Comparison of ENCODE assay signal across 8 cellular contexts in the genomic region with DNA sequence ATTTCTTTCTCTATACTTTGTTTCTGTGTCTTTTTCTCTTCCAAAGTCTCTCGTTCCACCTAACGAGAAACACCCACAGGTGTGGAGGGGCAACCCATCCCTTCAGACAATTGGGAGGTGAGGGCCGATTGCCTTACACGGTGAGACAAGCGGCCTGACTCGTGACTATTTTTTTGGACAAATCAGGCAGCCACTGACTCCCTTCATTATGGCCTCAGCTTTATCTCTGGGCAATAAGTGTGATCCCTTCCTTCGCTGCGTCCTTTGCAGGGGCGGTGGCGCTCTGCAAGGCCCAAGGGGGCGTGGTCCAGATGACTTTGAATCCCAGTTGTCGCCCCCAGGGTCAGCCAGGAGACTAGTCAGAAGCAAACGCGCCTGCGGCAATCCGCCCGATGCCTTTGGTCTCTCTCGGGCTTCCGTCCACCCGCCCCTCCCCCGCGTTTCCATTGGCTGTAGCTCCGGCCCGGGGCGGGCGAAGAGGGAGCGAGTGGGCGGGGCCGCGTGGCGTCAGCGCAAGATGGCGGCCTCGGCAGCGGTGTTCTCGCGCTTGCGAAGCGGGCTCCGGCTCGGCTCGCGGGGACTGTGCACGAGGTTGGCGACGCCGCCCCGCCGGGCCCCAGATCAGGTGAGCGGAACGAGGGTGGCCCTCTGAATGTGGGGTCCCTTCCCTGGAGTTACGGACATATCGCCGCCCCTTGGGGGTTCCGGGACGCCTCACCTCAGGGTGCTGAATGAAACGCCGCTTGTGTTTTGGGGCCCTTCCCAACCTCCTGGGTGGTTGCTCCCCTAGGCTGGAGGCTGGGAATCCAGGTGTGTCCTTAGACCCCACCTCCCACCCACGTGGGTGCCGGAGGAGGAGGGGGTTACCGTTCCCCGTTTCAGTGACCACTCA. TPM values are rescaled to one million over a fixed set of nuclear protein-coding genes. Genes with fewer than 3 reads are reported as not detected.
DNase-seq lines count a peak whose midpoint lies in the region; ATAC-seq and TF ChIP-seq lines count a peak whose summit lies in the region.

Gene TIMM50, plus strand, starts transcription at position 502 of the 892 bp plus-strand sequence. Its CDS starts 16 bp downstream, at position 518.

- peak; percentile 65 for DNase-seq in GM04503 (ENCODE audit: low read depth)
- DNase-seq in NCI-H1092 (lab: John Stamatoyannopoulos, UW), result peak; percentile 88
- peak; percentile 96 for DNase-seq in SK-N-SH
- DNase-seq in activated naive CD4-positive, alpha-beta T cell treated with anti-CD3 and anti-CD28 coated beads, Interleukin-2, amount 10 ng/mL, durations not matched to agents 7 days and 5 days, result peak; percentile 99
- DNase-seq in non-pigmented ciliary epithelial cell (ENCODE audit: low read depth), result peak; percentile 46
- DNase-seq in substantia nigra (lab: John Stamatoyannopoulos, UW), result peak; percentile 67 to 97 (median 93)

- peaks cover 22% of the 10 kb centered on the region for H3F3A ChIP-seq in SK-N-SH (replicated peaks; ENCODE audit: insufficient read depth)

- H2AFZ ChIP-seq in SK-N-SH (ENCODE audit: low read depth), result peak within 1 kb of the TSS; percentile 93

- H3K27me3 ChIP-seq in SK-N-SH (ENCODE audit: insufficient read depth), result no peaks in the 10 kb centered on the region
- H3K27me3 ChIP-seq in gastroesophageal sphincter, result no peaks in the 10 kb centered on the region

- no peak for TF ChIP-seq RAD21 in SK-N-SH (IDR thresholded peaks at IDR 0.05; ENCODE audit: low read length)

- peaks cover 31% of the 10 kb centered on the region for H3K4me1 Mint-ChIP-seq in activated naive CD4-positive, alpha-beta T cell treated with anti-CD3 and anti-CD28 coated beads, Interleukin-2, amount 10 ng/mL, durations not matched to agents 7 days and 5 days

- no peaks in the 10 kb centered on the region for H3K9me3 Mint-ChIP-seq in activated naive CD4-positive, alpha-beta T cell treated with anti-CD3 and anti-CD28 coated beads, Interleukin-2, amount 10 ng/mL, durations not matched to agents 7 days and 5 days

- under 1% methylated on average over 35 of the region's 62 CpGs for WGBS in SK-N-SH (ENCODE audit: low lambda C conversion rate)
- WGBS in gastroesophageal sphincter (ENCODE audit: low coverage in 1 of 2), 2 donors, result 0% methylated on average over 2 to 9 of the region's 62 CpGs

- peak within 1 kb of the TSS; percentile 88 for H3K27ac Mint-ChIP-seq in activated naive CD4-positive, alpha-beta T cell treated with anti-CD3 and anti-CD28 coated beads, Interleukin-2, amount 10 ng/mL, durations not matched to agents 7 days and 5 days

- peak within 1 kb of the TSS; percentile 65 to 71 for H3K27ac ChIP-seq in SK-N-SH (ENCODE audit: low read depth in 2 of 2, low read length in 1 of 2)
- H3K27ac ChIP-seq in gastroesophageal sphincter, result peak within 1 kb of the TSS; percentile 48 to 87 (median 82)
- peak within 1 kb of the TSS; percentile 81 for H3K27ac ChIP-seq in substantia nigra (ENCODE audit: low read depth, low read length, poor library complexity, severe bottlenecking)

- peak within 1 kb of the TSS; percentile 95 for H3K4me2 ChIP-seq in SK-N-SH

- POLR2A ChIA-PET in SK-N-SH (lab: Yijun Ruan, JAX), result interaction anchor here (0.5 kb wide), 1 partner anchor 45 kb away, joined by 3 read pairs; the partner anchor contains the start of gene RPS16

- no peaks in the 10 kb centered on the region for H4K20me1 ChIP-seq in SK-N-SH (ENCODE audit: insufficient read depth)

- H3K4me3 ChIP-seq in SK-N-SH (ENCODE audit: low read depth in 2 of 2, low read length in 1 of 2) (peak within 1 kb of the TSS; percentile 94 to 95), gastroesophageal sphincter (peak within 1 kb of the TSS; percentile 65 to 76)

- no peaks in the 10 kb centered on the region for H3K27me3 Mint-ChIP-seq in activated naive CD4-positive, alpha-beta T cell treated with anti-CD3 and anti-CD28 coated beads, Interleukin-2, amount 10 ng/mL, durations not matched to agents 7 days and 5 days

- H3K9me3 ChIP-seq in SK-N-SH, result no peaks in the 10 kb centered on the region
- no peaks in the 10 kb centered on the region for H3K9me3 ChIP-seq in gastroesophageal sphincter

- H3K9me2 ChIP-seq in SK-N-SH, result no peaks in the 10 kb centered on the region

- peak within 1 kb of the TSS; percentile 96 for H3K9ac ChIP-seq in SK-N-SH

- CTCF ChIA-PET in SK-N-SH (lab: Yijun Ruan, JAX), result interaction anchor here (0.8 to 1.3 kb wide), 4 partner anchors 17 to 52 kb away, joined by 3 to 8 read pairs (median 4); partner anchors contain the start of genes DLL3 and EID2B
- CTCF ChIA-PET in activated naive CD4-positive, alpha-beta T cell treated with anti-CD3 and anti-CD28 coated beads, Interleukin-2, amount 10 ng/mL, durations not matched to agents 7 days and 5 days (lab: Charles Lee), result no interaction called here

- peaks cover 33% of the 10 kb centered on the region for H3K79me2 ChIP-seq in SK-N-SH (ENCODE audit: insufficient read depth)

- H3K36me3 Mint-ChIP-seq in activated naive CD4-positive, alpha-beta T cell treated with anti-CD3 and anti-CD28 coated beads, Interleukin-2, amount 10 ng/mL, durations not matched to agents 7 days and 5 days, result peaks cover 7% of the 10 kb centered on the region

- TF ChIP-seq CTCF in SK-N-SH (IDR thresholded peaks at IDR 0.05) (no peak), gastroesophageal sphincter (IDR thresholded peaks at IDR 0.05) (peak in 1 of 4 experiments; percentile 28)

- TF ChIP-seq POLR2A in gastroesophageal sphincter (IDR thresholded peaks at IDR 0.05), result peak in 1 of 2 donors; percentile 43

- ATAC-seq in HG02571 (IDR thresholded peaks at IDR 0.05; ENCODE audit: unreplicated experiment), result peak; percentile 88
- ATAC-seq in gastroesophageal sphincter, result peak; percentile 98

- TF ChIP-seq EP300 in SK-N-SH (IDR thresholded peaks at IDR 0.05; ENCODE audit: borderline replicate concordance in 1 of 2, low read depth in 1 of 2, low read length in 1 of 2) (no peak), gastroesophageal sphincter (IDR thresholded peaks at IDR 0.05) (no peak)

- peaks cover 0 to 14% of the 10 kb centered on the region in 2 experiments; a peak in 1 of 4 replicates for H3K4me1 ChIP-seq in SK-N-SH (ENCODE audit: control insufficient read depth in 1 of 2, insufficient read depth in 2 of 2, low read depth in 1 of 2, low read length in 1 of 2)
- H3K4me1 ChIP-seq in gastroesophageal sphincter, result peaks cover 0 to 26% (median 8%) of the 10 kb centered on the region in 3 donors

- H3K36me3 ChIP-seq in SK-N-SH (replicated peaks in 1 of 2; ENCODE audit: control insufficient read depth in 1 of 2, insufficient read depth in 2 of 2, low read length in 1 of 2), result peaks cover 18% of the 10 kb centered on the region in 2 experiments
- peaks cover 0 to 45% of the 10 kb centered on the region in 2 donors for H3K36me3 ChIP-seq in gastroesophageal sphincter

- H3K4me3 Mint-ChIP-seq in activated naive CD4-positive, alpha-beta T cell treated with anti-CD3 and anti-CD28 coated beads, Interleukin-2, amount 10 ng/mL, durations not matched to agents 7 days and 5 days, result peak within 1 kb of the TSS; percentile 88

TF ChIP-seq in SK-N-SH, 30 proteins besides CTCF, POLR2A, EP300 and RAD21 (continues in another document):
- TF ChIP-seq, protein P1, sequence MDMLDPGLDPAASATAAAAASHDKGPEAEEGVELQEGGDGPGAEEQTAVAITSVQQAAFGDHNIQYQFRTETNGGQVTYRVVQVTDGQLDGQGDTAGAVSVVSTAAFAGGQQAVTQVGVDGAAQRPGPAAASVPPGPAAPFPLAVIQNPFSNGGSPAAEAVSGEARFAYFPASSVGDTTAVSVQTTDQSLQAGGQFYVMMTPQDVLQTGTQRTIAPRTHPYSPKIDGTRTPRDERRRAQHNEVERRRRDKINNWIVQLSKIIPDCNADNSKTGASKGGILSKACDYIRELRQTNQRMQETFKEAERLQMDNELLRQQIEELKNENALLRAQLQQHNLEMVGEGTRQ (IDR thresholded peaks at IDR 0.05; ENCODE audit: borderline replicate concordance, low read depth, low read length), result no peak
- no peak; the same call in 1 of the 2 replicates for TF ChIP-seq MAX (IDR thresholded peaks at IDR 0.05; ENCODE audit: low read depth)
- no peak for TF ChIP-seq JUND (IDR thresholded peaks at IDR 0.05)
- no peak for TF ChIP-seq NRF1 (IDR thresholded peaks at IDR 0.05; ENCODE audit: low read depth, low read length)
- TF ChIP-seq RFX5 (IDR thresholded peaks at IDR 0.05; ENCODE audit: low read length), result no peak
- TF ChIP-seq MXI1 (IDR thresholded peaks at IDR 0.05; ENCODE audit: low read depth, low read length), result peak; percentile 89
- TF ChIP-seq EZH2phosphoT487 (IDR thresholded peaks at IDR 0.05; ENCODE audit: borderline replicate concordance, low read depth), result no peak
- peak; percentile 97 for TF ChIP-seq YY1 (IDR thresholded peaks at IDR 0.05; ENCODE audit: low read depth)
- peak; percentile 82 for TF ChIP-seq CHD2 (IDR thresholded peaks at IDR 0.05; ENCODE audit: low read length, partially characterized antibody)
- TF ChIP-seq ELF1 (IDR thresholded peaks at IDR 0.05), result peak; percentile 37; the same call in 1 of the 2 replicates
- no peak for TF ChIP-seq SMC3 (IDR thresholded peaks at IDR 0.05; ENCODE audit: low read depth, low read length)
- no peak for TF ChIP-seq MEF2A (IDR thresholded peaks at IDR 0.05; ENCODE audit: borderline replicate concordance, low read depth)
- TF ChIP-seq, protein P2, sequence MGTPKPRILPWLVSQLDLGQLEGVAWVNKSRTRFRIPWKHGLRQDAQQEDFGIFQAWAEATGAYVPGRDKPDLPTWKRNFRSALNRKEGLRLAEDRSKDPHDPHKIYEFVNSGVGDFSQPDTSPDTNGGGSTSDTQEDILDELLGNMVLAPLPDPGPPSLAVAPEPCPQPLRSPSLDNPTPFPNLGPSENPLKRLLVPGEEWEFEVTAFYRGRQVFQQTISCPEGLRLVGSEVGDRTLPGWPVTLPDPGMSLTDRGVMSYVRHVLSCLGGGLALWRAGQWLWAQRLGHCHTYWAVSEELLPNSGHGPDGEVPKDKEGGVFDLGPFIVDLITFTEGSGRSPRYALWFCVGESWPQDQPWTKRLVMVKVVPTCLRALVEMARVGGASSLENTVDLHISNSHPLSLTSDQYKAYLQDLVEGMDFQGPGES (IDR thresholded peaks at IDR 0.05; ENCODE audit: low read depth, low read length), result no peak
- TF ChIP-seq, protein P3, sequence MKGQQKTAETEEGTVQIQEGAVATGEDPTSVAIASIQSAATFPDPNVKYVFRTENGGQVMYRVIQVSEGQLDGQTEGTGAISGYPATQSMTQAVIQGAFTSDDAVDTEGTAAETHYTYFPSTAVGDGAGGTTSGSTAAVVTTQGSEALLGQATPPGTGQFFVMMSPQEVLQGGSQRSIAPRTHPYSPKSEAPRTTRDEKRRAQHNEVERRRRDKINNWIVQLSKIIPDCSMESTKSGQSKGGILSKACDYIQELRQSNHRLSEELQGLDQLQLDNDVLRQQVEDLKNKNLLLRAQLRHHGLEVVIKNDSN (IDR thresholded peaks at IDR 0.05; ENCODE audit: borderline replicate concordance, low read depth), result no peak

RNA-seq across cellular contexts. Expression of gene TIMM50, which starts in this region (rescaled TPM):
- polyA plus RNA-seq in SK-N-SH (2012; rRNA removed), result 83.8 and 98.1 TPM in 2 replicates
- polyA plus RNA-seq in SK-N-SH (2012; cell fraction: cytosol; rRNA removed), result 54.4 and 65.3 TPM in 2 replicates
- polyA plus RNA-seq in SK-N-SH (2012; cell fraction: nucleus; rRNA removed), result 108 and 156 TPM in 2 replicates
- 10 to 100 TPM; 50.8 to 53.5 (median 52.4) TPM for total RNA-seq in gastroesophageal sphincter

Comparison
In these comparisons a context has a peak if more than half of its experiments do, and no peak if none do; other contexts are left out.
1. Peak in every context shown above with its lines: DNase-seq, ATAC-seq, H3K4me3 ChIP-seq and H3K27ac ChIP-seq.
2. DNase-seq: peak in every context shown above with its lines; median percentile 99 in activated naive CD4-positive, alpha-beta T cell treated with anti-CD3 and anti-CD28 coated beads, Interleukin-2, amount 10 ng/mL, durations not matched to agents 7 days and 5 days; 96 in SK-N-SH; 93 in substantia nigra; 88 in NCI-H1092; 65 in GM04503; 46 in non-pigmented ciliary epithelial cell.